12 cellular contexts compared by ENCODE assay signal in genomic region chr22:37274380-37274862, GRCh38. TPM values are rescaled to one million over a fixed set of nuclear protein-coding genes. Genes with fewer than 3 reads are reported as not detected.
A peak's percentile ranks its signal among the peaks of the same experiment; 100 is the strongest.
DNase-seq lines count a peak whose midpoint lies in the region; ATAC-seq, FAIRE-seq and TF ChIP-seq lines count a peak whose summit lies in the region.
"Had no signal": no experiment of that assay in that cellular context is flagged by ENCODE, and none has a peak within 500 bp of the region (broad histone marks: within the 10 kb centered on the region; RNA-seq: fewer than 3 reads in every experiment).

No MANE protein-coding gene starts in this region.

- no peak overlapping the region for H2AFZ ChIP-seq in neuronal stem cell (ENCODE audit: low read length)

- H3K27ac ChIP-seq in colonic mucosa = peak overlapping the region; percentile 12
- no peak overlapping the region for H3K27ac ChIP-seq in neuronal stem cell (replicated peaks; ENCODE audit: low read length)
- H3K27ac ChIP-seq in effector memory CD4-positive, alpha-beta T cell (ENCODE audit: insufficient read depth, low read length, poor library complexity, severe bottlenecking) = no peak overlapping the region

- no peak overlapping the region for H3K23ac ChIP-seq in neuronal stem cell (ENCODE audit: low read depth, low read length, poor library complexity)

- no peak overlapping the region for H4K8ac ChIP-seq in neuronal stem cell (ENCODE audit: low read depth, low read length)

- no peaks in the 10 kb centered on the region for H3K9me3 Mint-ChIP-seq in IgD-negative memory B cell
- no peaks in the 10 kb centered on the region for H3K9me3 Mint-ChIP-seq in activated naive CD4-positive, alpha-beta T cell treated with anti-CD3 and anti-CD28 coated beads, Interleukin-2, amount 50 U/mL, for 72 hours
- H3K9me3 Mint-ChIP-seq: central memory CD8-positive, alpha-beta T cell; neural crest cell had no signal

- no peaks in the 10 kb centered on the region for H3K27me3 Mint-ChIP-seq in IgD-negative memory B cell
- H3K27me3 Mint-ChIP-seq: central memory CD8-positive, alpha-beta T cell had no signal

- no CpG with 5 or more reads among the region's 12 CpGs for WGBS in neuronal stem cell (ENCODE audit: extremely low coverage in 2 of 2, insufficient read length in 2 of 2, insufficient replicate concordance in 1 of 2), 2 donors

- no peak overlapping the region for H3K14ac ChIP-seq in neuronal stem cell (ENCODE audit: low read length)

- no peak overlapping the region for H2BK12ac ChIP-seq in neuronal stem cell (ENCODE audit: low read length)

- peaks cover 32 to 35% (median 33%) of the 10 kb centered on the region in 3 donors for H3K4me1 Mint-ChIP-seq in IgD-negative memory B cell

- no peak overlapping the region for H4K91ac ChIP-seq in neuronal stem cell (ENCODE audit: low read depth, low read length, poor library complexity)

- no peaks in the 10 kb centered on the region for H3K36me3 Mint-ChIP-seq in IgD-negative memory B cell
- no peaks in the 10 kb centered on the region for H3K36me3 Mint-ChIP-seq in activated naive CD4-positive, alpha-beta T cell treated with anti-CD3 and anti-CD28 coated beads, Interleukin-2, amount 50 U/mL, for 72 hours

- H3K27me3 ChIP-seq in GM06990 (replicated peaks; ENCODE audit: control insufficient read depth, insufficient read depth, low read length) (no peaks in the 10 kb centered on the region), colonic mucosa (no peaks in the 10 kb centered on the region), neuronal stem cell (ENCODE audit: control insufficient read depth in 3 of 3, insufficient read depth in 3 of 3, low read depth in 1 of 3, low read length in 3 of 3) (peaks cover 0 to 16% (median 0%) of the 10 kb centered on the region in 3 experiments)
- H3K27me3 ChIP-seq in effector memory CD4-positive, alpha-beta T cell (replicated peaks; ENCODE audit: control insufficient read depth, insufficient read depth, low read length, poor library complexity, severe bottlenecking) = no peaks in the 10 kb centered on the region

- intact Hi-C loops in colonic mucosa (cut with DNase I) = no loop called here

- H3K36me3 ChIP-seq in GM06990 (ENCODE audit: control insufficient read depth, insufficient read depth, low read length) (no peaks in the 10 kb centered on the region), colonic mucosa (no peaks in the 10 kb centered on the region), neuronal stem cell (replicated peaks in 1 of 2; ENCODE audit: control insufficient read depth in 2 of 2, insufficient read depth in 2 of 2, low read length in 2 of 2) (no peaks in the 10 kb centered on the region)
- H3K36me3 ChIP-seq in effector memory CD4-positive, alpha-beta T cell (ENCODE audit: control insufficient read depth, insufficient read depth, low read length) = no peaks in the 10 kb centered on the region

- H3K18ac ChIP-seq in neuronal stem cell (ENCODE audit: low read length) = peak overlapping the region; percentile 60

- H2AK5ac ChIP-seq in neuronal stem cell (ENCODE audit: low read depth, low read length) = peak overlapping the region; percentile 21

- H3K9ac ChIP-seq in colonic mucosa (ENCODE audit: low read depth in 2 of 2, low read length in 2 of 2) (no peak overlapping the region), neuronal stem cell (ENCODE audit: low read depth, low read length, poor library complexity) (peak overlapping the region; percentile 67)

- H3K4me1 ChIP-seq in colonic mucosa = no peaks in the 10 kb centered on the region
- H3K4me1 ChIP-seq in neuronal stem cell (ENCODE audit: control insufficient read depth in 2 of 2, insufficient read depth in 1 of 2, low read depth in 1 of 2, low read length in 2 of 2) = peaks cover 2 to 3% of the 10 kb centered on the region in 2 donors
- peaks cover 9% of the 10 kb centered on the region for H3K4me1 ChIP-seq in effector memory CD4-positive, alpha-beta T cell (ENCODE audit: control insufficient read depth, insufficient read depth, low read length, poor library complexity, severe bottlenecking)

- FAIRE-seq in RCC 7860 (lab: Jason Lieb, UNC) = no peak

- H3K79me1 ChIP-seq in neuronal stem cell (ENCODE audit: low read depth, low read length) = no peaks in the 10 kb centered on the region

- peak overlapping the region in 3 of 4 donors; percentile 18 to 75 (median 67) for H3K4me3 Mint-ChIP-seq in IgD-negative memory B cell
- H3K4me3 Mint-ChIP-seq: central memory CD8-positive, alpha-beta T cell; neural crest cell had no signal

- no peak overlapping the region for H3K4me3 ChIP-seq in GM06990 (replicated peaks; ENCODE audit: low read depth, low read length)
- no peak overlapping the region for H3K4me3 ChIP-seq in colonic mucosa
- H3K4me3 ChIP-seq in neuronal stem cell (ENCODE audit: low read length in 2 of 2) = no peak overlapping the region
- H3K4me3 ChIP-seq in effector memory CD4-positive, alpha-beta T cell (ENCODE audit: insufficient read depth, low read depth, low read length, poor library complexity, severe bottlenecking) = no peak overlapping the region

- DNase-seq in GM06990 (ENCODE audit: extremely low read depth, insufficient read length) = peak; percentile 64
- peak; percentile 36 for DNase-seq in colonic mucosa
- DNase-seq in neuronal stem cell (ENCODE audit: low spot score) = no peak
- DNase-seq in RCC 7860 (ENCODE audit: low spot score) = no peak
- DNase-seq in effector memory CD4-positive, alpha-beta T cell = no peak
- DNase-seq in activated naive CD4-positive, alpha-beta T cell treated with anti-CD3 and anti-CD28 coated beads, Interleukin-2, amount 50 U/mL, for 72 hours (ENCODE audit: low spot score in 2 of 2) = no peak
- DNase-seq: glutamatergic neuron had no signal

- peak overlapping the region; percentile 24 for H2BK15ac ChIP-seq in neuronal stem cell (ENCODE audit: low read length)

- H3K4ac ChIP-seq in neuronal stem cell (ENCODE audit: low read length) = no peak overlapping the region

- no peak for ATAC-seq in GM19023 (IDR thresholded peaks at IDR 0.05; ENCODE audit: unreplicated experiment)
- no peak for ATAC-seq in activated naive CD4-positive, alpha-beta T cell treated with anti-CD3 and anti-CD28 coated beads, Interleukin-2, amount 50 U/mL, for 72 hours

- no peak overlapping the region for H2BK5ac ChIP-seq in neuronal stem cell (ENCODE audit: low read length)

- H3K4me2 ChIP-seq in neuronal stem cell (ENCODE audit: insufficient read depth, low read length, poor library complexity, severe bottlenecking) = no peak overlapping the region

- peak overlapping the region in 2 of 3 donors; percentile 73 to 95 for H3K27ac Mint-ChIP-seq in IgD-negative memory B cell
- peak overlapping the region in 1 of 2 donors; percentile 73 for H3K27ac Mint-ChIP-seq in activated naive CD4-positive, alpha-beta T cell treated with anti-CD3 and anti-CD28 coated beads, Interleukin-2, amount 50 U/mL, for 72 hours

- TF ChIP-seq CTCF in GM06990 (IDR thresholded peaks at IDR 0.05; ENCODE audit: insufficient read depth, low read length, poor library complexity, severe bottlenecking) (no peak), colonic mucosa (IDR thresholded peaks at IDR 0.05) (no peak)

- no peaks in the 10 kb centered on the region for H3K9me3 ChIP-seq in colonic mucosa
- no peaks in the 10 kb centered on the region for H3K9me3 ChIP-seq in neuronal stem cell (replicated peaks in 1 of 2; ENCODE audit: control insufficient read depth in 2 of 2, insufficient read depth in 1 of 2, low read depth in 1 of 2, low read length in 2 of 2)
- no peaks in the 10 kb centered on the region for H3K9me3 ChIP-seq in effector memory CD4-positive, alpha-beta T cell (ENCODE audit: control insufficient read depth, low read length)

- peak overlapping the region; percentile 39 for H2BK120ac ChIP-seq in neuronal stem cell (ENCODE audit: low read depth, low read length)

RNA-seq across cellular contexts. Expression of gene CYTH4, which starts 7.9 kb away (rescaled TPM):
- 70.8 TPM for polyA plus RNA-seq in IgD-negative memory B cell
- 1 to 10 TPM; 3.0 to 7.4 TPM for total RNA-seq in colonic mucosa
- not detected for polyA plus RNA-seq in neuronal stem cell (2013, experiment 1 of 2)
- not detected for polyA plus RNA-seq in neuronal stem cell (2013, experiment 2 of 2)
- 10 to 100 TPM; 60.7 to 69.7 TPM for total RNA-seq in activated naive CD4-positive, alpha-beta T cell treated with anti-CD3 and anti-CD28 coated beads, Interleukin-2, amount 50 U/mL, for 72 hours
- total RNA-seq: MCF 10A, neural crest cell had no signal

RNA-seq across cellular contexts. Expression of gene RAC2, which starts 30.4 kb away (rescaled TPM):
- polyA plus RNA-seq in IgD-negative memory B cell = 1,067 TPM
- total RNA-seq in colonic mucosa = 10 to 100 TPM; 27.4 to 27.6 TPM
- polyA plus RNA-seq in neuronal stem cell (2013, experiment 1 of 2) = 1.2 TPM
- polyA plus RNA-seq in neuronal stem cell (2013, experiment 2 of 2) = 1.1 TPM
- total RNA-seq in activated naive CD4-positive, alpha-beta T cell treated with anti-CD3 and anti-CD28 coated beads, Interleukin-2, amount 50 U/mL, for 72 hours = 100 to 1,000 TPM; 655 to 769 TPM

Comparison
In these comparisons a context has a peak if more than half of its experiments do, and no peak if none do; other contexts are left out.
1. DNase-seq: peak in GM06990 (single experiment) and colonic mucosa (single experiment); none in neuronal stem cell (single experiment), RCC 7860 (single experiment), effector memory CD4-positive, alpha-beta T cell (0 of 3) and activated naive CD4-positive, alpha-beta T cell treated with anti-CD3 and anti-CD28 coated beads, Interleukin-2, amount 50 U/mL, for 72 hours (0 of 2).
2. RNA of gene CYTH4, which starts 7.9 kb away (total RNA-seq): 60.7 to 69.7 TPM in activated naive CD4-positive, alpha-beta T cell treated with anti-CD3 and anti-CD28 coated beads, Interleukin-2, amount 50 U/mL, for 72 hours; 3.0 to 7.4 TPM in colonic mucosa; every median in the first group is over 4 times any median in the second.
3. RNA of gene RAC2, which starts 30.4 kb away (total RNA-seq): 655 to 769 TPM in activated naive CD4-positive, alpha-beta T cell treated with anti-CD3 and anti-CD28 coated beads, Interleukin-2, amount 50 U/mL, for 72 hours; 27.4 to 27.6 TPM in colonic mucosa; every median in the first group is over 10 times any median in the second.